ENCODE assay signal across 8 cellular contexts in the genomic region with DNA sequence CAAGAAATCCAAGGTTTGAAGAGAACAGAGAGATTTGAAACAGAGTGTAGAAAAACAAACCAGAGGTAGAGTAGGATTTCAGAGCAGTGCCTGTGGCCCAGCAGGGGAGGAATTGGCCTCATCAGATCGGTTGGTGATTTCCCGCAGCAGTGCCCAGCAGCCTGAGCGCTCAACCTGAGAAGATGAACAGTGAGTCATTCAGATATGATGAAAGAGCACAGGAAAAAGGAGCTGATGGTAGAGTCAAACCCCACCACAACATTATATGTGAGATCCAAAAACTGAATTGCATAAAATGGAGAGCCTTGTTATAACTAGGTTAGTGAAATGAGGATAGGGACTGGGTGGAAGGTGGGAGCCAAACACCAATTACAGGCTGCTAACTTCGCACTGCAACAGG.
DNase-seq lines count a peak whose midpoint lies in the region; ATAC-seq, FAIRE-seq and TF ChIP-seq lines count a peak whose summit lies in the region.

No MANE protein-coding gene starts in this region.

- no peak overlapping the region for H3K27ac ChIP-seq in RWPE2 (ENCODE audit: poor library complexity, severe bottlenecking)

- no peaks in the 10 kb centered on the region for H3K4me1 ChIP-seq in RWPE2 (ENCODE audit: insufficient read depth, poor library complexity, severe bottlenecking)

- no peaks in the 10 kb centered on the region for H3K36me3 Mint-ChIP-seq in activated naive CD4-positive, alpha-beta T cell treated with anti-CD3 and anti-CD28 coated beads for 36 hours (ENCODE audit: low read depth)
- H3K36me3 Mint-ChIP-seq in activated naive CD4-positive, alpha-beta T cell treated with anti-CD3 and anti-CD28 coated beads, Interleukin-2, amount 10 ng/mL, durations not matched to agents 7 days and 5 days: no peaks in the 10 kb centered on the region

- CTCF ChIA-PET in activated naive CD4-positive, alpha-beta T cell treated with anti-CD3 and anti-CD28 coated beads for 36 hours (lab: Charles Lee): interaction anchor here (2.7 to 6.5 kb wide), 2 partner anchors 177 to 180 kb away, joined by 7 to 45 read pairs; no protein-coding TSS in a partner anchor
- CTCF ChIA-PET in activated naive CD4-positive, alpha-beta T cell treated with anti-CD3 and anti-CD28 coated beads, Interleukin-2, amount 10 ng/mL, durations not matched to agents 7 days and 5 days (lab: Charles Lee): interaction anchor here (0.8 to 7.3 kb wide), 3 partner anchors 8 to 177 kb away, joined by 3 to 87 read pairs (median 3); no protein-coding TSS in a partner anchor

- H3K4me1 Mint-ChIP-seq in activated naive CD4-positive, alpha-beta T cell treated with anti-CD3 and anti-CD28 coated beads for 36 hours (ENCODE audit: low read depth): no peaks in the 10 kb centered on the region
- H3K4me1 Mint-ChIP-seq in activated naive CD4-positive, alpha-beta T cell treated with anti-CD3 and anti-CD28 coated beads, Interleukin-2, amount 10 ng/mL, durations not matched to agents 7 days and 5 days: peaks cover 2% of the 10 kb centered on the region

- H3K9me3 ChIP-seq in RWPE2 (ENCODE audit: severe bottlenecking): no peaks in the 10 kb centered on the region

- intact Hi-C loops in activated naive CD4-positive, alpha-beta T cell treated with anti-CD3 and anti-CD28 coated beads for 36 hours (cut with micrococcal nuclease): loop anchor here (1.0 to 10.0 kb wide), 9 partner anchors 23 to 950 kb away; no protein-coding TSS in a partner anchor

- H3K27me3 ChIP-seq in RWPE2 (ENCODE audit: insufficient read depth, poor library complexity, severe bottlenecking): no peaks in the 10 kb centered on the region
- H3K27me3 ChIP-seq in bronchial epithelial cell (ENCODE audit: control insufficient read depth, insufficient read depth, low read length): no peaks in the 10 kb centered on the region

- peak; percentile 84 for ATAC-seq in RWPE2 (ENCODE audit: low read depth)

- no peak overlapping the region for H3K4me3 Mint-ChIP-seq in activated naive CD4-positive, alpha-beta T cell treated with anti-CD3 and anti-CD28 coated beads for 36 hours
- H3K4me3 Mint-ChIP-seq in activated naive CD4-positive, alpha-beta T cell treated with anti-CD3 and anti-CD28 coated beads, Interleukin-2, amount 10 ng/mL, durations not matched to agents 7 days and 5 days: no peak overlapping the region

- H3K27me3 Mint-ChIP-seq in activated naive CD4-positive, alpha-beta T cell treated with anti-CD3 and anti-CD28 coated beads for 36 hours (ENCODE audit: low read depth): no peaks in the 10 kb centered on the region
- peaks cover 4% of the 10 kb centered on the region for H3K27me3 Mint-ChIP-seq in activated naive CD4-positive, alpha-beta T cell treated with anti-CD3 and anti-CD28 coated beads, Interleukin-2, amount 10 ng/mL, durations not matched to agents 7 days and 5 days

- no peak overlapping the region for H3K27ac Mint-ChIP-seq in activated naive CD4-positive, alpha-beta T cell treated with anti-CD3 and anti-CD28 coated beads for 36 hours
- H3K27ac Mint-ChIP-seq in activated naive CD4-positive, alpha-beta T cell treated with anti-CD3 and anti-CD28 coated beads, Interleukin-2, amount 10 ng/mL, durations not matched to agents 7 days and 5 days: no peak overlapping the region

- DNase-seq in activated naive CD4-positive, alpha-beta T cell treated with anti-CD3 and anti-CD28 coated beads for 36 hours: peak; percentile 86
- no peak for DNase-seq in activated naive CD4-positive, alpha-beta T cell treated with anti-CD3 and anti-CD28 coated beads, Interleukin-2, amount 10 ng/mL, durations not matched to agents 7 days and 5 days
- DNase-seq in RWPE2 (ENCODE audit: low spot score): no peak
- DNase-seq in bronchial epithelial cell (ENCODE audit: low read depth): peak; percentile 71
- peak; percentile 41 for DNase-seq in urothelium cell line (ENCODE audit: low spot score)
- DNase-seq in NCI-H1436 treated with DMSO at 0.1 percent for 48 hours (lab: John Stamatoyannopoulos, UW): no peak
- DNase-seq in T1000 (lab: John Stamatoyannopoulos, UW): no peak
- no peak for DNase-seq in GM19239 (ENCODE audit: insufficient read length, low spot score)

- no peak overlapping the region for H3K4me3 ChIP-seq in RWPE2 (ENCODE audit: severe bottlenecking)
- no peak overlapping the region for H3K4me3 ChIP-seq in bronchial epithelial cell (ENCODE audit: low read depth, low read length)

- no peaks in the 10 kb centered on the region for H3K9me3 Mint-ChIP-seq in activated naive CD4-positive, alpha-beta T cell treated with anti-CD3 and anti-CD28 coated beads for 36 hours
- no peaks in the 10 kb centered on the region for H3K9me3 Mint-ChIP-seq in activated naive CD4-positive, alpha-beta T cell treated with anti-CD3 and anti-CD28 coated beads, Interleukin-2, amount 10 ng/mL, durations not matched to agents 7 days and 5 days

- FAIRE-seq in bronchial epithelial cell (lab: Jason Lieb, UNC): no peak
- FAIRE-seq in urothelium cell line (lab: Jason Lieb, UNC): no peak
- no peak for FAIRE-seq in GM19239 (lab: Jason Lieb, UNC)

- H3K36me3 ChIP-seq in RWPE2 (ENCODE audit: low read depth) (no peaks in the 10 kb centered on the region), bronchial epithelial cell (ENCODE audit: control insufficient read depth, insufficient read depth, low read length) (no peaks in the 10 kb centered on the region)

- TF ChIP-seq CTCF in RWPE2 (IDR thresholded peaks at IDR 0.05; ENCODE audit: poor library complexity, severe bottlenecking) (no peak), bronchial epithelial cell (IDR thresholded peaks at IDR 0.05; ENCODE audit: insufficient read depth, low read length, severe bottlenecking) (no peak)

Comparison
In these comparisons a context has a peak if more than half of its experiments do, and no peak if none do; other contexts are left out.
1. DNase-seq: peak in activated naive CD4-positive, alpha-beta T cell treated with anti-CD3 and anti-CD28 coated beads for 36 hours (single experiment), bronchial epithelial cell (single experiment) and urothelium cell line (single experiment); none in activated naive CD4-positive, alpha-beta T cell treated with anti-CD3 and anti-CD28 coated beads, Interleukin-2, amount 10 ng/mL, durations not matched to agents 7 days and 5 days (single experiment), RWPE2 (single experiment), NCI-H1436 treated with DMSO at 0.1 percent for 48 hours (single experiment), T1000 (single experiment) and GM19239 (single experiment).